ENCODE assay signal across 1 cellular context in genomic region chr21:46456750-46457149, GRCh38.
TF ChIP-seq lines count a peak whose summit lies in the region.

No MANE protein-coding gene starts in this region.

TF ChIP-seq in HEK293, 187 proteins besides CTCF, POLR2A, EP300 and RAD21 (continued from another document):
- TF ChIP-seq ZNF121 (tag by site-specific recombination; IDR thresholded peaks at IDR 0.05): peak; percentile 44; the same call in 1 of the 2 replicates
- TF ChIP-seq ZNF521 (tag by site-specific recombination; IDR thresholded peaks at IDR 0.05): no peak
